ENCODE assay signal across 8 cellular contexts in genomic region chr6:52664185-52664990, GRCh38. TPM values are rescaled to one million over a fixed set of nuclear protein-coding genes. Genes with fewer than 3 reads are reported as not detected.
DNase-seq lines count a peak whose midpoint lies in the region; ATAC-seq and TF ChIP-seq lines count a peak whose summit lies in the region.

No MANE protein-coding gene starts in this region.

- H3K9me3 ChIP-seq in H9 (ENCODE audit: control insufficient read depth, low read depth, low read length) (no peaks in the 10 kb centered on the region), gastroesophageal sphincter (no peaks in the 10 kb centered on the region), neuron (ENCODE audit: low read length) (peaks cover 1% of the 10 kb centered on the region), testis (no peaks in the 10 kb centered on the region)

- no peak overlapping the region for H4K5ac ChIP-seq in H9 (ENCODE audit: insufficient read length, low read depth, low read length)

- no CpG with 5 or more reads among the region's 53 CpGs for WGBS in H9 (ENCODE audit: extremely low coverage, insufficient read length, low lambda C conversion rate)
- 0 to 17% methylated on average over 3 to 6 of the region's 53 CpGs for WGBS in gastroesophageal sphincter (ENCODE audit: low coverage in 1 of 2), 2 donors
- 1 to 4% methylated on average over 33 to 53 of the region's 53 CpGs for WGBS in testis, 2 donors

- intact Hi-C loops in testis (cut with DNase I; ENCODE audit: low total_unique reads): no loop called here

- no peak overlapping the region for H3K27ac Mint-ChIP-seq in H9

- H3K36me3 ChIP-seq in gastroesophageal sphincter: no peaks in the 10 kb centered on the region
- H3K36me3 ChIP-seq in neuron (ENCODE audit: insufficient read depth, low read length): peaks cover 9% of the 10 kb centered on the region
- H3K36me3 ChIP-seq in testis (ENCODE audit: low read depth, missing control alignments): no peaks in the 10 kb centered on the region

- peak overlapping the region; percentile 85; the same call in 1 of the 2 replicates for H3K14ac ChIP-seq in H9 (ENCODE audit: insufficient read depth, low read length)

- no peak for TF ChIP-seq EP300 in gastroesophageal sphincter (IDR thresholded peaks at IDR 0.05)

- H3K79me2 ChIP-seq in H9 (ENCODE audit: insufficient read depth, low read length): no peaks in the 10 kb centered on the region

- TF ChIP-seq CTCF in H9 (conservative IDR thresholded peaks at IDR 0.05): no peak
- no peak for TF ChIP-seq CTCF in gastroesophageal sphincter (IDR thresholded peaks at IDR 0.05)
- TF ChIP-seq CTCF in testis (IDR thresholded peaks at IDR 0.05): no peak

- H3K4ac ChIP-seq in H9 (ENCODE audit: low read depth, low read length): no peak overlapping the region

- no peak overlapping the region for H4K91ac ChIP-seq in H9 (ENCODE audit: insufficient read length, low read depth, low read length)

- H2BK15ac ChIP-seq in H9 (ENCODE audit: low read depth, low read length): no peak overlapping the region

- H3K23ac ChIP-seq in H9 (ENCODE audit: insufficient read length, low read depth, low read length): no peak overlapping the region

- no peaks in the 10 kb centered on the region for H3K79me1 ChIP-seq in H9 (ENCODE audit: insufficient read depth, low read depth, low read length, poor library complexity, severe bottlenecking)

- H2BK12ac ChIP-seq in H9 (ENCODE audit: insufficient read length, low read depth, low read length): no peak overlapping the region

- H3K27ac ChIP-seq in H9 (ENCODE audit: insufficient read length, low read depth, low read length): no peak overlapping the region
- H3K27ac ChIP-seq in gastroesophageal sphincter: peak overlapping the region; percentile 59 to 84 (median 80)
- H3K27ac ChIP-seq in testis: peak overlapping the region; percentile 51 to 72

- peaks cover 13% of the 10 kb centered on the region for H3K23me2 ChIP-seq in H9 (ENCODE audit: insufficient read length, low read depth, low read length, poor library complexity, severe bottlenecking)

- H3K27me3 ChIP-seq in H9 (ENCODE audit: insufficient read depth, low read length) (peaks cover 5% of the 10 kb centered on the region; the same call in 1 of the 2 replicates), gastroesophageal sphincter (no peaks in the 10 kb centered on the region), neuron (ENCODE audit: insufficient read depth, low read length) (no peaks in the 10 kb centered on the region), testis (no peaks in the 10 kb centered on the region)

- TF ChIP-seq POLR2A in gastroesophageal sphincter (IDR thresholded peaks at IDR 0.05) (peak; percentile 50 to 74), testis (IDR thresholded peaks at IDR 0.05) (peak; percentile 67)

- peak overlapping the region; percentile 85 to 87 for H3K4me3 ChIP-seq in gastroesophageal sphincter
- H3K4me3 ChIP-seq in neuron (ENCODE audit: low read length): peak overlapping the region; percentile 76
- H3K4me3 ChIP-seq in testis: peak overlapping the region; percentile 73 to 76

- H2AFZ ChIP-seq in H9 (ENCODE audit: low read length): no peak overlapping the region
- peak overlapping the region; percentile 90 for H2AFZ ChIP-seq in neuron (ENCODE audit: low read depth, low read length)

- peaks cover 4% of the 10 kb centered on the region; the same call in 1 of the 2 replicates for H3K4me1 ChIP-seq in H9 (ENCODE audit: insufficient read depth, low read length)
- peaks cover 0 to 26% (median 7%) of the 10 kb centered on the region in 3 donors for H3K4me1 ChIP-seq in gastroesophageal sphincter
- peaks cover 20% of the 10 kb centered on the region for H3K4me1 ChIP-seq in neuron (ENCODE audit: insufficient read depth, low read length)
- peaks cover 7% of the 10 kb centered on the region for H3K4me1 ChIP-seq in testis

- no peaks in the 10 kb centered on the region; the same call in 1 of the 2 replicates for H3K27me3 Mint-ChIP-seq in H9 (ENCODE audit: low read depth)

- H4K20me1 ChIP-seq in H9 (ENCODE audit: control insufficient read depth, insufficient read depth, insufficient read length): no peaks in the 10 kb centered on the region

- H3K9me3 Mint-ChIP-seq in H9: no peaks in the 10 kb centered on the region

- peaks cover 8 to 17% (median 12%) of the 10 kb centered on the region in 3 experiments; a peak in 6 of 7 replicates for H3K36me3 Mint-ChIP-seq in H9 (ENCODE audit: insufficient read depth in 1 of 3, low read depth in 3 of 3)

- no peak overlapping the region for H4K8ac ChIP-seq in H9 (replicated peaks; ENCODE audit: insufficient read length, low read depth, low read length)

- no peaks in the 10 kb centered on the region for H3K4me1 Mint-ChIP-seq in H9

- no peak overlapping the region for H2BK5ac ChIP-seq in H9 (ENCODE audit: insufficient read length, low read length)

- H3K9ac ChIP-seq in H9 (ENCODE audit: extremely low read depth, insufficient read length, low read length): peak overlapping the region; percentile 71

- H3K56ac ChIP-seq in H9 (ENCODE audit: insufficient read length, low read depth, low read length): no peak overlapping the region

- peak overlapping the region; percentile 72 for H3K18ac ChIP-seq in H9 (ENCODE audit: insufficient read length, low read depth, low read length)

- H3T11ph ChIP-seq in H9 (ENCODE audit: low read length): no peak overlapping the region

- DNase-seq in GDM1 (lab: John Stamatoyannopoulos, UW): peak; percentile 89
- DNase-seq in H9: peak; percentile 98
- peak; percentile 95 for DNase-seq in LoVo (ENCODE audit: low spot score)
- DNase-seq in RPMI8226: peak; percentile 96
- DNase-seq in activated gamma-delta T cell treated with anti-CD3 and anti-CD28 coated beads, Interleukin-2, amount 50 U/mL, for 16 hours (ENCODE audit: low read depth): peak; percentile 20
- peak; percentile 96 for DNase-seq in testis

- H2AK5ac ChIP-seq in H9 (ENCODE audit: insufficient read length, low read length): no peak overlapping the region

- no peak overlapping the region for H2BK20ac ChIP-seq in H9 (ENCODE audit: low read depth, low read length, poor library complexity, severe bottlenecking)

- peak overlapping the region; percentile 68 for H3K4me2 ChIP-seq in H9 (ENCODE audit: insufficient read depth, insufficient read length, low read length)

- H2BK120ac ChIP-seq in H9 (ENCODE audit: low read depth, low read length, poor library complexity, severe bottlenecking): no peak overlapping the region

- no peak overlapping the region for H3K4me3 Mint-ChIP-seq in H9

- peak; percentile 99 for ATAC-seq in gastroesophageal sphincter

RNA-seq across cellular contexts. Expression of gene TMEM14A, which starts 6.5 kb away (rescaled TPM):
- 7.3 and 10.7 TPM in 2 replicates for total RNA-seq in H9 (2021)
- 10 to 100 TPM; 23.1 to 32.4 (median 26.9) TPM for total RNA-seq in gastroesophageal sphincter
- total RNA-seq in testis: 10 to 100 TPM; 23.7 to 33.4 TPM
- polyA plus RNA-seq in testis (ENCODE audit: insufficient read depth, low read depth, low replicate concordance): 27.4 TPM

Comparison
In these comparisons a context has a peak if more than half of its experiments do, and no peak if none do; other contexts are left out.
1. DNase-seq: peak in every context shown above with its lines; median percentile 98 in H9; 96 in RPMI8226; 96 in testis; 95 in LoVo; 89 in GDM1; 20 in activated gamma-delta T cell treated with anti-CD3 and anti-CD28 coated beads, Interleukin-2, amount 50 U/mL, for 16 hours.